ENCODE assay signal across 1 cellular context in genomic region chr12:45991289-45992249, GRCh38.
TF ChIP-seq lines count a peak whose summit lies in the region.

No MANE protein-coding gene starts in this region.

TF ChIP-seq in HepG2, 621 proteins besides CTCF, POLR2A, EP300 and RAD21 (continued from another document and continues in another):
- TF ChIP-seq ZNF563 (CRISPR knock-in tag; IDR thresholded peaks at IDR 0.05) (peak; percentile 33; the same call in 1 of the 2 replicates), SRF (IDR thresholded peaks at IDR 0.05; ENCODE audit: low read depth, low read length) (no peak), TEF (CRISPR knock-in tag; IDR thresholded peaks at IDR 0.05) (peak; percentile 42; the same call in 1 of the 2 replicates), PRDM4 (CRISPR knock-in tag; IDR thresholded peaks at IDR 0.05; ENCODE audit: borderline replicate concordance) (no peak), HOXA5 (CRISPR knock-in tag; IDR thresholded peaks at IDR 0.05) (peak; percentile 57; the same call in 1 of the 2 replicates), HBP1 (CRISPR knock-in tag; IDR thresholded peaks at IDR 0.05; ENCODE audit: low read depth) (no peak), TCF12 (IDR thresholded peaks at IDR 0.05) (no peak), TCF12 (CRISPR knock-in tag; IDR thresholded peaks at IDR 0.05) (no peak), PHF5A (CRISPR knock-in tag; IDR thresholded peaks at IDR 0.05; ENCODE audit: low read depth, unreplicated experiment) (no peak), ZNF292 (CRISPR knock-in tag; IDR thresholded peaks at IDR 0.05; ENCODE audit: borderline replicate concordance, low read depth) (peak; percentile 97), SRSF4 (IDR thresholded peaks at IDR 0.05; ENCODE audit: low read depth, low read length, poor library complexity, severe bottlenecking) (no peak), ZNF460 (CRISPR knock-in tag; IDR thresholded peaks at IDR 0.05; ENCODE audit: borderline replicate concordance) (peak; percentile 22; the same call in 1 of the 2 replicates), ZNF879 (CRISPR knock-in tag; IDR thresholded peaks at IDR 0.05) (no peak), TAF1 (CRISPR knock-in tag; IDR thresholded peaks at IDR 0.05) (peak; percentile 93), SOX6 (IDR thresholded peaks at IDR 0.05) (no peak), SOX6 (CRISPR knock-in tag; IDR thresholded peaks at IDR 0.05) (peak; percentile 44; the same call in 1 of the 2 replicates), HNRNPK (IDR thresholded peaks at IDR 0.05; ENCODE audit: low read depth, low read length, poor library complexity, severe bottlenecking) (peak; percentile 72), ZNF274 (CRISPR knock-in tag; IDR thresholded peaks at IDR 0.05) (peak; percentile 77), MYC (CRISPR knock-in tag; IDR thresholded peaks at IDR 0.05; ENCODE audit: borderline replicate concordance) (peak; percentile 84), PREB (CRISPR knock-in tag; IDR thresholded peaks at IDR 0.05) (no peak), GMEB1 (CRISPR knock-in tag; IDR thresholded peaks at IDR 0.05; ENCODE audit: borderline replicate concordance) (peak; percentile 90), KLF16 (CRISPR knock-in tag; IDR thresholded peaks at IDR 0.05) (peak in 1 of 2 experiments; percentile 90; a peak in 2 of 4 replicates), DR1 (CRISPR knock-in tag; IDR thresholded peaks at IDR 0.05) (0 out of 2 replicates have a peak, but pooled peaks have one; percentile 20), FOXA1 (IDR thresholded peaks at IDR 0.05) (no peak), FOXA1 (CRISPR knock-in tag; IDR thresholded peaks at IDR 0.05) (no peak), PCBP2 (optimal IDR thresholded peaks at IDR 0.05; ENCODE audit: low read depth, low read length, poor library complexity, severe bottlenecking) (no peak), ZFP36L2 (CRISPR knock-in tag; IDR thresholded peaks at IDR 0.05) (no peak), ZNF644 (CRISPR knock-in tag; IDR thresholded peaks at IDR 0.05; ENCODE audit: low read depth) (0 out of 2 replicates have a peak, but pooled peaks have one; percentile 51), SKI (IDR thresholded peaks at IDR 0.05; ENCODE audit: partially characterized antibody) (no peak), NR0B2 (CRISPR knock-in tag; IDR thresholded peaks at IDR 0.05) (no peak)
- TF ChIP-seq, protein P1, sequence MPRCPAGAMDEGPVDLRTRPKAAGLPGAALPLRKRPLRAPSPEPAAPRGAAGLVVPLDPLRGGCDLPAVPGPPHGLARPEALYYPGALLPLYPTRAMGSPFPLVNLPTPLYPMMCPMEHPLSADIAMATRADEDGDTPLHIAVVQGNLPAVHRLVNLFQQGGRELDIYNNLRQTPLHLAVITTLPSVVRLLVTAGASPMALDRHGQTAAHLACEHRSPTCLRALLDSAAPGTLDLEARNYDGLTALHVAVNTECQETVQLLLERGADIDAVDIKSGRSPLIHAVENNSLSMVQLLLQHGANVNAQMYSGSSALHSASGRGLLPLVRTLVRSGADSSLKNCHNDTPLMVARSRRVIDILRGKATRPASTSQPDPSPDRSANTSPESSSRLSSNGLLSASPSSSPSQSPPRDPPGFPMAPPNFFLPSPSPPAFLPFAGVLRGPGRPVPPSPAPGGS (CRISPR knock-in tag; IDR thresholded peaks at IDR 0.05) = peak; percentile 73; the same call in 1 of the 2 replicates
- TF ChIP-seq, protein P2, sequence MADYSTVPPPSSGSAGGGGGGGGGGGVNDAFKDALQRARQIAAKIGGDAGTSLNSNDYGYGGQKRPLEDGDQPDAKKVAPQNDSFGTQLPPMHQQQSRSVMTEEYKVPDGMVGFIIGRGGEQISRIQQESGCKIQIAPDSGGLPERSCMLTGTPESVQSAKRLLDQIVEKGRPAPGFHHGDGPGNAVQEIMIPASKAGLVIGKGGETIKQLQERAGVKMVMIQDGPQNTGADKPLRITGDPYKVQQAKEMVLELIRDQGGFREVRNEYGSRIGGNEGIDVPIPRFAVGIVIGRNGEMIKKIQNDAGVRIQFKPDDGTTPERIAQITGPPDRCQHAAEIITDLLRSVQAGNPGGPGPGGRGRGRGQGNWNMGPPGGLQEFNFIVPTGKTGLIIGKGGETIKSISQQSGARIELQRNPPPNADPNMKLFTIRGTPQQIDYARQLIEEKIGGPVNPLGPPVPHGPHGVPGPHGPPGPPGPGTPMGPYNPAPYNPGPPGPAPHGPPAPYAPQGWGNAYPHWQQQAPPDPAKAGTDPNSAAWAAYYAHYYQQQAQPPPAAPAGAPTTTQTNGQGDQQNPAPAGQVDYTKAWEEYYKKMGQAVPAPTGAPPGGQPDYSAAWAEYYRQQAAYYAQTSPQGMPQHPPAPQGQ (CRISPR knock-in tag; IDR thresholded peaks at IDR 0.05; ENCODE audit: borderline replicate concordance) = no peak
- TF ChIP-seq, protein P3, sequence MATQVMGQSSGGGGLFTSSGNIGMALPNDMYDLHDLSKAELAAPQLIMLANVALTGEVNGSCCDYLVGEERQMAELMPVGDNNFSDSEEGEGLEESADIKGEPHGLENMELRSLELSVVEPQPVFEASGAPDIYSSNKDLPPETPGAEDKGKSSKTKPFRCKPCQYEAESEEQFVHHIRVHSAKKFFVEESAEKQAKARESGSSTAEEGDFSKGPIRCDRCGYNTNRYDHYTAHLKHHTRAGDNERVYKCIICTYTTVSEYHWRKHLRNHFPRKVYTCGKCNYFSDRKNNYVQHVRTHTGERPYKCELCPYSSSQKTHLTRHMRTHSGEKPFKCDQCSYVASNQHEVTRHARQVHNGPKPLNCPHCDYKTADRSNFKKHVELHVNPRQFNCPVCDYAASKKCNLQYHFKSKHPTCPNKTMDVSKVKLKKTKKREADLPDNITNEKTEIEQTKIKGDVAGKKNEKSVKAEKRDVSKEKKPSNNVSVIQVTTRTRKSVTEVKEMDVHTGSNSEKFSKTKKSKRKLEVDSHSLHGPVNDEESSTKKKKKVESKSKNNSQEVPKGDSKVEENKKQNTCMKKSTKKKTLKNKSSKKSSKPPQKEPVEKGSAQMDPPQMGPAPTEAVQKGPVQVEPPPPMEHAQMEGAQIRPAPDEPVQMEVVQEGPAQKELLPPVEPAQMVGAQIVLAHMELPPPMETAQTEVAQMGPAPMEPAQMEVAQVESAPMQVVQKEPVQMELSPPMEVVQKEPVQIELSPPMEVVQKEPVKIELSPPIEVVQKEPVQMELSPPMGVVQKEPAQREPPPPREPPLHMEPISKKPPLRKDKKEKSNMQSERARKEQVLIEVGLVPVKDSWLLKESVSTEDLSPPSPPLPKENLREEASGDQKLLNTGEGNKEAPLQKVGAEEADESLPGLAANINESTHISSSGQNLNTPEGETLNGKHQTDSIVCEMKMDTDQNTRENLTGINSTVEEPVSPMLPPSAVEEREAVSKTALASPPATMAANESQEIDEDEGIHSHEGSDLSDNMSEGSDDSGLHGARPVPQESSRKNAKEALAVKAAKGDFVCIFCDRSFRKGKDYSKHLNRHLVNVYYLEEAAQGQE (IDR thresholded peaks at IDR 0.05; ENCODE audit: borderline replicate concordance in 1 of 2, low read depth in 1 of 2, low read length in 2 of 2) = no peak
- TF ChIP-seq, protein P4, sequence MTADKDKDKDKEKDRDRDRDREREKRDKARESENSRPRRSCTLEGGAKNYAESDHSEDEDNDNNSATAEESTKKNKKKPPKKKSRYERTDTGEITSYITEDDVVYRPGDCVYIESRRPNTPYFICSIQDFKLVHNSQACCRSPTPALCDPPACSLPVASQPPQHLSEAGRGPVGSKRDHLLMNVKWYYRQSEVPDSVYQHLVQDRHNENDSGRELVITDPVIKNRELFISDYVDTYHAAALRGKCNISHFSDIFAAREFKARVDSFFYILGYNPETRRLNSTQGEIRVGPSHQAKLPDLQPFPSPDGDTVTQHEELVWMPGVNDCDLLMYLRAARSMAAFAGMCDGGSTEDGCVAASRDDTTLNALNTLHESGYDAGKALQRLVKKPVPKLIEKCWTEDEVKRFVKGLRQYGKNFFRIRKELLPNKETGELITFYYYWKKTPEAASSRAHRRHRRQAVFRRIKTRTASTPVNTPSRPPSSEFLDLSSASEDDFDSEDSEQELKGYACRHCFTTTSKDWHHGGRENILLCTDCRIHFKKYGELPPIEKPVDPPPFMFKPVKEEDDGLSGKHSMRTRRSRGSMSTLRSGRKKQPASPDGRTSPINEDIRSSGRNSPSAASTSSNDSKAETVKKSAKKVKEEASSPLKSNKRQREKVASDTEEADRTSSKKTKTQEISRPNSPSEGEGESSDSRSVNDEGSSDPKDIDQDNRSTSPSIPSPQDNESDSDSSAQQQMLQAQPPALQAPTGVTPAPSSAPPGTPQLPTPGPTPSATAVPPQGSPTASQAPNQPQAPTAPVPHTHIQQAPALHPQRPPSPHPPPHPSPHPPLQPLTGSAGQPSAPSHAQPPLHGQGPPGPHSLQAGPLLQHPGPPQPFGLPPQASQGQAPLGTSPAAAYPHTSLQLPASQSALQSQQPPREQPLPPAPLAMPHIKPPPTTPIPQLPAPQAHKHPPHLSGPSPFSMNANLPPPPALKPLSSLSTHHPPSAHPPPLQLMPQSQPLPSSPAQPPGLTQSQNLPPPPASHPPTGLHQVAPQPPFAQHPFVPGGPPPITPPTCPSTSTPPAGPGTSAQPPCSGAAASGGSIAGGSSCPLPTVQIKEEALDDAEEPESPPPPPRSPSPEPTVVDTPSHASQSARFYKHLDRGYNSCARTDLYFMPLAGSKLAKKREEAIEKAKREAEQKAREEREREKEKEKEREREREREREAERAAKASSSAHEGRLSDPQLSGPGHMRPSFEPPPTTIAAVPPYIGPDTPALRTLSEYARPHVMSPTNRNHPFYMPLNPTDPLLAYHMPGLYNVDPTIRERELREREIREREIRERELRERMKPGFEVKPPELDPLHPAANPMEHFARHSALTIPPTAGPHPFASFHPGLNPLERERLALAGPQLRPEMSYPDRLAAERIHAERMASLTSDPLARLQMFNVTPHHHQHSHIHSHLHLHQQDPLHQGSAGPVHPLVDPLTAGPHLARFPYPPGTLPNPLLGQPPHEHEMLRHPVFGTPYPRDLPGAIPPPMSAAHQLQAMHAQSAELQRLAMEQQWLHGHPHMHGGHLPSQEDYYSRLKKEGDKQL (CRISPR knock-in tag; IDR thresholded peaks at IDR 0.05; ENCODE audit: low read depth) = 0 out of 2 replicates have a peak, but pooled peaks have one; percentile 32
